ENCODE assay signal across 12 cellular contexts in the genomic region with DNA sequence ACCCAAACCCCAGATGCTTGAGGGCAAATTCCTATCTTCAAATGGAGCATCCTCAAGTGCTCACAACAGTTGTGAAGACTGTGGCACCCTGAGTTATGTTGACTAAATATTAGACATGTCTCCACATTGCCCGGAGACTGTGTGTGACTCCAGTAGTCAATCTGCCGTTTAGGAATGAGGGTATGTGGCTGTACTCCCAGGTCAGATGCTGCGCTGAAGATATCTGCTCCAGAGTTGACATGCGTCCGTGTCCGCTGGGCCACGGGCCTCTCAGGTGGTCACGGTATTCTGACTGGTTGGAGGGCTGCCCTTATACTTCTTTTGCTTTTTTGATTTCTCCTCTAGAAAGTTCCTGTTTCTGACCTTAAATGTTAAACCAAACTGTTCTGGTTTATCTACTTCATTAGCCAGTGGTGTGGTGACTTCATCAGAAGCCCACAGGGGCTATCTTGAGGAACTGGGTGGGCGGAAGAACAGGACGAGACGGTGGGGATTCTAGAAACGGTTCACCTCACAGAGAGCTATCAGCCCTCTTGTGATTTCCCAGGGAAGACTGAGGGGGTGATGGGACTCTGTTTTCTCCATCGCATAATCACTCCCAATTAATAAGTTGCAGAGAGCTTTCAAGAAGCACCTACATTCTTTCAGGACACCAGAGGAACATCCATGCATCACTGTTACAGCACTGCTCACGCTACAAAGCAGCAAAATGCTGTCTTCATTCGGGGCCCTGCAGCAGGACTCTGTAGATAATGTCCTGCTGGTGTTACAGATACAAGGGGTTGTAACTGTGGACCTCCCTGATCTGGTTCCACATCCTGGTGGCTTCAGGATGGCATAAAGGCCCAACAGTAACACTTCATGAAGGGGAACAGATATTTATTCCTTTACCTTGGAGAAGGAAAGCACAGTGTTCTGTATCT. TPM values are rescaled to one million over a fixed set of nuclear protein-coding genes. Genes with fewer than 3 reads are reported as not detected.
DNase-seq lines count a peak whose midpoint lies in the region; ATAC-seq and TF ChIP-seq lines count a peak whose summit lies in the region.
"Had no signal": no experiment of that assay in that cellular context is flagged by ENCODE, and none has a peak within 500 bp of the region (broad histone marks: within the 10 kb centered on the region; RNA-seq: fewer than 3 reads in every experiment).

No MANE protein-coding gene starts in this region.

- no peak overlapping the region for H3K4me3 ChIP-seq in MG63

- ATAC-seq in CD4-positive, alpha-beta T cell (ENCODE audit: poor library complexity) = no peak
- ATAC-seq in activated B cell treated with CpG ODN at 0.5 μM for 24 hours (ENCODE audit: low read depth) = peak; percentile 18
- ATAC-seq in natural killer cell = no peak
- no peak for ATAC-seq in GM21367 (IDR thresholded peaks at IDR 0.05; ENCODE audit: unreplicated experiment)

- TF ChIP-seq CTCF in CD4-positive, alpha-beta T cell (IDR thresholded peaks at IDR 0.05) = no peak
- TF ChIP-seq CTCF in activated B cell treated with CpG ODN at 0.5 μM for 24 hours (IDR thresholded peaks at IDR 0.05) = no peak
- no peak for TF ChIP-seq CTCF in natural killer cell (IDR thresholded peaks at IDR 0.05)

- peak overlapping the region; percentile 84 for H3K27ac ChIP-seq in CD4-positive, alpha-beta T cell (ENCODE audit: low read depth, low read length)

- H3K36me3 Mint-ChIP-seq in CD4-positive, alpha-beta T cell (ENCODE audit: low read depth) = peaks cover 23% of the 10 kb centered on the region
- peaks cover 29% of the 10 kb centered on the region for H3K36me3 Mint-ChIP-seq in activated B cell treated with CpG ODN at 0.5 μM for 24 hours (ENCODE audit: low read depth)
- no peaks in the 10 kb centered on the region for H3K36me3 Mint-ChIP-seq in natural killer cell
- H3K36me3 Mint-ChIP-seq: brain had no signal

- no peaks in the 10 kb centered on the region for H3K27me3 ChIP-seq in CD4-positive, alpha-beta T cell (ENCODE audit: control insufficient read depth, insufficient read depth, low read length)
- peaks cover 5% of the 10 kb centered on the region for H3K27me3 ChIP-seq in MG63

- no peaks in the 10 kb centered on the region for H3K9me3 Mint-ChIP-seq in CD4-positive, alpha-beta T cell
- H3K9me3 Mint-ChIP-seq in activated B cell treated with CpG ODN at 0.5 μM for 24 hours = no peaks in the 10 kb centered on the region
- H3K9me3 Mint-ChIP-seq in natural killer cell = no peaks in the 10 kb centered on the region

- TF ChIP-seq POLR2A in GM19193 (IDR thresholded peaks at IDR 0.05; ENCODE audit: extremely low read depth, insufficient read depth, insufficient read length) = peak; percentile 40

- POLR2A ChIA-PET in CD4-positive, alpha-beta T cell (lab: Charles Lee) = interaction anchor here (0.7 to 15.5 kb wide), 6 partner anchors 13 to 131 kb away, joined by 3 to 217 read pairs (median 12); a partner anchor contains a TSS
- POLR2A ChIA-PET in activated B cell treated with CpG ODN at 0.5 μM for 24 hours (lab: Charles Lee) = interaction anchor here (0.6 to 8.5 kb wide), 10 partner anchors 14 to 765 kb away, joined by 3 to 247 read pairs (median 4); a partner anchor contains a TSS

- no peak for DNase-seq in CD4-positive, alpha-beta T cell
- DNase-seq in activated B cell treated with CpG ODN at 0.5 μM for 24 hours (no peak), natural killer cell (no peak), NCI-H2196 treated with DMSO at 0.1 percent for 48 hours (lab: John Stamatoyannopoulos, UW; ENCODE audit: unreplicated experiment) (no peak), cardiac septum (ENCODE audit: low spot score) (no peak), MG63 (no peak)
- DNase-seq: IMR-90, NCI-H2227 treated with DMSO at 0.1 percent for 48 hours, SIG-M5 had no signal

- H3K27me3 Mint-ChIP-seq in CD4-positive, alpha-beta T cell = no peaks in the 10 kb centered on the region
- no peaks in the 10 kb centered on the region for H3K27me3 Mint-ChIP-seq in activated B cell treated with CpG ODN at 0.5 μM for 24 hours
- no peaks in the 10 kb centered on the region for H3K27me3 Mint-ChIP-seq in natural killer cell (ENCODE audit: low read depth in 2 of 2)

- CTCF ChIA-PET in CD4-positive, alpha-beta T cell (lab: Charles Lee) = interaction anchor here (1.3 to 6.0 kb wide), 3 partner anchors 15 to 23 kb away, joined by 3 to 46 read pairs (median 4); no protein-coding TSS in a partner anchor
- CTCF ChIA-PET in activated B cell treated with CpG ODN at 0.5 μM for 24 hours (lab: Charles Lee) = interaction anchor here (1.0 to 2.4 kb wide), 8 partner anchors 12 to 57 kb away, joined by 3 to 21 read pairs (median 4); no protein-coding TSS in a partner anchor

- H3K4me1 Mint-ChIP-seq in CD4-positive, alpha-beta T cell (ENCODE audit: low read depth) = peaks cover 53% of the 10 kb centered on the region
- H3K4me1 Mint-ChIP-seq in activated B cell treated with CpG ODN at 0.5 μM for 24 hours = peaks cover 52% of the 10 kb centered on the region
- peaks cover 53 to 72% of the 10 kb centered on the region in 2 donors for H3K4me1 Mint-ChIP-seq in natural killer cell
- H3K4me1 Mint-ChIP-seq: brain had no signal

- H3K36me3 ChIP-seq in MG63 = no peaks in the 10 kb centered on the region

- intact Hi-C loops in CD4-positive, alpha-beta T cell (cut with DNase I, micrococcal nuclease) = loop anchor here (2.0 to 10.0 kb wide), 4 partner anchors 20 to 848 kb away; a partner anchor contains a TSS
- intact Hi-C loops in activated B cell treated with CpG ODN at 0.5 μM for 24 hours (cut with micrococcal nuclease) (loop anchor here (2.0 to 5.0 kb wide), 6 partner anchors 36 to 766 kb away; a partner anchor contains a TSS), natural killer cell (cut with micrococcal nuclease) (loop anchor here (5.0 kb wide), 2 partner anchors 114 to 131 kb away; a partner anchor contains a TSS), cardiac septum (cut with DNase I) (no loop called here)

- no peaks in the 10 kb centered on the region for H3K9me3 ChIP-seq in CD4-positive, alpha-beta T cell (ENCODE audit: control insufficient read depth, low read length)
- no peaks in the 10 kb centered on the region for H3K9me3 ChIP-seq in MG63

- peak overlapping the region; percentile 76 for H3K4me3 Mint-ChIP-seq in CD4-positive, alpha-beta T cell
- H3K4me3 Mint-ChIP-seq in activated B cell treated with CpG ODN at 0.5 μM for 24 hours (peak overlapping the region; percentile 99), natural killer cell (peak overlapping the region; percentile 95)
- H3K4me3 Mint-ChIP-seq: brain had no signal

- H3K27ac Mint-ChIP-seq in CD4-positive, alpha-beta T cell = peak overlapping the region; percentile 98
- H3K27ac Mint-ChIP-seq in activated B cell treated with CpG ODN at 0.5 μM for 24 hours (peak overlapping the region; percentile 98), natural killer cell (peak overlapping the region; percentile 84 to 96)
- H3K27ac Mint-ChIP-seq: brain had no signal

RNA-seq across cellular contexts. Expression of a gene that starts 1.3 kb away (rescaled TPM):
- 100 to 1,000 TPM; 266 to 276 TPM for total RNA-seq in CD4-positive, alpha-beta T cell
- total RNA-seq in activated B cell treated with CpG ODN at 0.5 μM for 24 hours (948 and 977 TPM in 2 replicates), natural killer cell (1,000 to 10,000 TPM; 1,088 to 1,116 (median 1,113) TPM), cardiac septum (13.2 TPM)
- 0.57 and 0.63 TPM in 2 replicates for total RNA-seq in MG63 (2014; rRNA removed; shearing (Covaris generic); ENCODE audit: low replicate concordance)
- total RNA-seq: IMR-90 had no signal

RNA-seq across cellular contexts. Expression of a gene that starts 28.4 kb away (rescaled TPM):
- total RNA-seq in CD4-positive, alpha-beta T cell = under 1 TPM in 1 of 2 experiments, not detected in 1; 0.17 TPM
- total RNA-seq in activated B cell treated with CpG ODN at 0.5 μM for 24 hours = 0.10 TPM in 1 of 2 replicates, not detected in the other
- under 1 TPM; 0.32 to 0.95 (median 0.40) TPM for total RNA-seq in natural killer cell
- not detected for total RNA-seq in cardiac septum
- 0.16 TPM in 1 of 2 replicates, not detected in the other for total RNA-seq in MG63 (2014; rRNA removed; shearing (Covaris generic); ENCODE audit: low replicate concordance)
- total RNA-seq: IMR-90 had no signal

Comparison
In these comparisons a context has a peak if more than half of its experiments do, and no peak if none do; other contexts are left out.
1. RNA of a gene that starts 1.3 kb away (total RNA-seq): 1,088 to 1,116 TPM in natural killer cell, 948 to 977 TPM in activated B cell treated with CpG ODN at 0.5 μM for 24 hours and 266 to 276 TPM in CD4-positive, alpha-beta T cell; 13.2 TPM in cardiac septum (single experiment) and 0.57 to 0.63 TPM in MG63; every median in the first group is over 10 times any median in the second.
2. Peak in every context shown above with its lines, with median percentiles within 50 percentile points of each other: H3K27ac Mint-ChIP-seq and H3K4me3 Mint-ChIP-seq.